ENCODE assay signal across 1 cellular context in the genomic region with DNA sequence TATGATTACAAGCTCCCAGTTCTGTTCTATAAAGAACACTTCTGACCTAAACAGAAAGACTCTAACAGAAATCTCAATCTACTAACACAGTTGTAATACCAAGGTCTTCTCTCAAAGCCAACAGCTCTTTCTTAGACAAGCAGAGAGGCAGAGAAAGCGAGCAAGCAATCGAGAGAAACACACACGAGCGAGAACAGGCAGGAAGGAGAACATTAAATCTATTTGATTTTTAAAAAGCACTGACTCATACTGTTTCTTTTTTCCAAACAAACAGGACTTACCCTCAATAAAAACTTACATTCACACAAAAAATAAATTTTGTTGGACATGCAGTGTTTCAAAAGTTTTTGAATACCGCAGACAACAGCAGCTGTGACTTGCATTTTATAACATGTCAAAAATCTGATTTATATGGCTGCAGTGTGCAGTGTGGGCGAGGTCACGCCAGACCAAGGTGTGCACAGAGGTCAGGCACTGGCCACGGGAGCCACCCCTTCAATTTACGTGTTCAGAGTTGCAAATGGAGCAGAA.
TF ChIP-seq lines count a peak whose summit lies in the region.

A gene with protein sequence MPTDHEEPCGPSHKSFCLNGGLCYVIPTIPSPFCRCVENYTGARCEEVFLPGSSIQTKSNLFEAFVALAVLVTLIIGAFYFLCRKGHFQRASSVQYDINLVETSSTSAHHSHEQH (minus strand): TSS at position 404 of the 531 bp plus-strand sequence. CDS start 1,194 bp downstream, outside the sequence.

TF ChIP-seq in Ishikawa, 13 proteins besides CTCF, POLR2A, EP300 and RAD21 (continued from another document):
- TF ChIP-seq REST (IDR thresholded peaks at IDR 0.05; ENCODE audit: low read depth) (no peak), TEAD4 (IDR thresholded peaks at IDR 0.05) (peak; percentile 49; the same call in 1 of the 2 replicates), TCF12 (IDR thresholded peaks at IDR 0.05; ENCODE audit: low read depth) (peak; percentile 54; the same call in 1 of the 2 replicates), NFIC (IDR thresholded peaks at IDR 0.05) (0 out of 2 replicates have a peak, but pooled peaks have one; percentile 18), ZBTB7A (IDR thresholded peaks at IDR 0.05; ENCODE audit: low read depth) (no peak), CREB1 (IDR thresholded peaks at IDR 0.05; ENCODE audit: low read depth) (no peak), EGR1 (IDR thresholded peaks at IDR 0.05) (peak; percentile 77), FOXM1 (IDR thresholded peaks at IDR 0.05; ENCODE audit: borderline replicate concordance, low read depth) (peak; percentile 60; the same call in 1 of the 2 replicates), YY1 (IDR thresholded peaks at IDR 0.05; ENCODE audit: low read depth) (0 out of 2 replicates have a peak, but pooled peaks have one; percentile 23), CEBPB (IDR thresholded peaks at IDR 0.05) (no peak)
- TF ChIP-seq, protein P1, sequence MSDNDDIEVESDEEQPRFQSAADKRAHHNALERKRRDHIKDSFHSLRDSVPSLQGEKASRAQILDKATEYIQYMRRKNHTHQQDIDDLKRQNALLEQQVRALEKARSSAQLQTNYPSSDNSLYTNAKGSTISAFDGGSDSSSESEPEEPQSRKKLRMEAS (IDR thresholded peaks at IDR 0.05) = peak; percentile 67; the same call in 1 of the 2 replicates
- TF ChIP-seq, protein P2, sequence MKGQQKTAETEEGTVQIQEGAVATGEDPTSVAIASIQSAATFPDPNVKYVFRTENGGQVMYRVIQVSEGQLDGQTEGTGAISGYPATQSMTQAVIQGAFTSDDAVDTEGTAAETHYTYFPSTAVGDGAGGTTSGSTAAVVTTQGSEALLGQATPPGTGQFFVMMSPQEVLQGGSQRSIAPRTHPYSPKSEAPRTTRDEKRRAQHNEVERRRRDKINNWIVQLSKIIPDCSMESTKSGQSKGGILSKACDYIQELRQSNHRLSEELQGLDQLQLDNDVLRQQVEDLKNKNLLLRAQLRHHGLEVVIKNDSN (IDR thresholded peaks at IDR 0.05) = no peak
